24 cellular contexts compared by ENCODE assay signal in the genomic region with DNA sequence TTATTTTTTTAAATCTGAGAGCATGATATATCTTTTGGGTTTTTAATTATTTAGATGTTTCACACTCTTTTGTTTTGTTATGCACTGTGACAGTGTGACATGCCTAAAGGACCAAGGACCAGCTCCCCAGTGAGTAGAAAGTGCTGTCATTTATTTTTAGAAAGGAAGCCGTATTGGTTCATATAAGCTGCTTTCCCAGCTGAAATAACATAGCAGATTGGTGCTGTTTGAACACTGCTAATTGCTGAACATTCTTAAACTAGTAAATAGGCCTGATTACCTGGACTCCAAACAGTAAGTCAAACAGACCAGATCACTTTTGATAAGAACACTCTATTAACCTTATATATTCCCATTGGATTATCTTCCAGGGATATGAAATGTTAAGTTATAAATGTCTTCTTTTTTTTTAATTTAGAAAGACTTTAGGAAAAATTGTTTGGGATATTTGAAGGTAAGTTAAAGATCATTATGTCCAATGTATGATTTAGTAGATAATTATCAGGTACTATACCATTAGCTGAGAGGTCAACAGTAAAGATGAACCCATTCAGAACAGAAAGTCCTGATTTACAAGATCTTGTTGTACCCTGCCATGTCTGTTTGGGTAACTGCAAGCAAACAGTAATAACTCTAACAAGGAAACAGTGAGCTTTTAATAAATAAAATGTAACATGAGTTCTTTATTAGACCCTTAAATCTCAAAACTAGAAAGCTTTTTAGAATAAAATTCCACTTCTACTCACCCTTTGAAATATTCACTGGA. TPM values are rescaled to one million over a fixed set of nuclear protein-coding genes. Genes with fewer than 3 reads are reported as not detected.
DNase-seq lines count a peak whose midpoint lies in the region; ATAC-seq, FAIRE-seq and TF ChIP-seq lines count a peak whose summit lies in the region.
"Had no signal": no experiment of that assay in that cellular context is flagged by ENCODE, and none has a peak within 500 bp of the region (broad histone marks: within the 10 kb centered on the region; RNA-seq: fewer than 3 reads in every experiment).

No MANE protein-coding gene starts in this region.

- ATAC-seq in GM21447 (IDR thresholded peaks at IDR 0.05; ENCODE audit: unreplicated experiment) (no peak), GM19328 (IDR thresholded peaks at IDR 0.05; ENCODE audit: unreplicated experiment) (no peak)
- ATAC-seq: sciatic nerve had no signal

- no peaks in the 10 kb centered on the region for H3K27me3 ChIP-seq in Peyer's patch
- H3K27me3 ChIP-seq: ovary, vagina had no signal

- DNase-seq in SHP77 (lab: John Stamatoyannopoulos, UW) (peak; percentile 7 to 41), SHP77 treated with DMSO at 0.1 percent for 48 hours (lab: John Stamatoyannopoulos, UW) (no peak), superior temporal gyrus (ENCODE audit: extremely low spot score) (peak; percentile 34), Peyer's patch (no peak)
- DNase-seq: activated CD4-positive, alpha-beta T cell treated with anti-CD3 and anti-CD28 coated beads, Interleukin-2, amount 10 ng/mL, durations not matched to agents 24 days and 14 days; activated effector memory CD4-positive, alpha-beta T cell treated with anti-CD3 and anti-CD28 coated beads, Interleukin-2, amount 50 U/mL, for 16 hours; activated naive CD8-positive, alpha-beta T cell treated with anti-CD3 and anti-CD28 coated beads for 36 hours; activated T-cell treated with anti-CD3 and anti-CD28 coated beads, Interleukin-2, amount 50 U/mL, for 1 hour; aorta; CD4-positive, alpha-beta memory T cell; DMS153; NCI-H187 treated with DMSO at 0.1 percent for 48 hours; ovary; stimulated activated naive CD4-positive, alpha-beta T cell had no signal

- TF ChIP-seq CTCF in VCaP (conservative IDR thresholded peaks at IDR 0.05) (no peak), Peyer's patch (IDR thresholded peaks at IDR 0.05) (no peak)

- H3K4me1 ChIP-seq in Peyer's patch = peaks cover 0 to 6% (median 0%) of the 10 kb centered on the region in 4 donors
- H3K4me1 ChIP-seq: vagina had no signal

- H3K27ac ChIP-seq in VCaP = peak overlapping the region; percentile 86
- no peak overlapping the region for H3K27ac ChIP-seq in Peyer's patch
- H3K27ac ChIP-seq: HL-60, ovary, vagina had no signal

- peak; percentile 100 for FAIRE-seq in islet of Langerhans (lab: Jason Lieb, UNC)
- FAIRE-seq: A204.1, H1 had no signal

- H3K4me3 ChIP-seq in Peyer's patch = no peak overlapping the region
- H3K4me3 ChIP-seq: ovary, thoracic aorta, vagina had no signal

- H3K9me3 ChIP-seq in Peyer's patch = no peaks in the 10 kb centered on the region
- H3K9me3 ChIP-seq: ovary, thoracic aorta, vagina had no signal

- TF ChIP-seq POLR2A in Peyer's patch (IDR thresholded peaks at IDR 0.05) = no peak

- no peaks in the 10 kb centered on the region for H3K36me3 ChIP-seq in Peyer's patch
- H3K36me3 ChIP-seq: ovary, thoracic aorta, vagina had no signal

RNA-seq across cellular contexts. Expression of gene ELL2, which starts 27.8 kb away (rescaled TPM):
- 10 to 100 TPM; 27.9 to 88.3 (median 38.7) TPM for total RNA-seq in Peyer's patch

Comparison
In these comparisons a context has a peak if more than half of its experiments do, and no peak if none do; other contexts are left out.
1. DNase-seq: peak in SHP77 (2 of 2) and superior temporal gyrus (single experiment); none in SHP77 treated with DMSO at 0.1 percent for 48 hours (single experiment) and Peyer's patch (0 of 3).